In genomic region chr5:60386398-60386797, GRCh38 we compare ENCODE assay signal across 22 cellular contexts.
DNase-seq lines count a peak whose midpoint lies in the region; ATAC-seq and TF ChIP-seq lines count a peak whose summit lies in the region.
"Had no signal": no experiment of that assay in that cellular context is flagged by ENCODE, and none has a peak within 500 bp of the region (broad histone marks: within the 10 kb centered on the region; RNA-seq: fewer than 3 reads in every experiment).

No MANE protein-coding gene starts in this region.

- H3K27me3 Mint-ChIP-seq in WTC11 (ENCODE audit: low read depth), result no peaks in the 10 kb centered on the region
- H3K27me3 Mint-ChIP-seq in activated CD4-positive, alpha-beta memory T cell treated with anti-CD3 and anti-CD28 coated beads for 36 hours, result no peaks in the 10 kb centered on the region
- H3K27me3 Mint-ChIP-seq: B cell; CD4-positive, CD25-positive, alpha-beta regulatory T cell had no signal

- H3K4me3 ChIP-seq in A673 (ENCODE audit: low read depth, low read length, poor library complexity, severe bottlenecking) (no peak overlapping the region), HEK293 (ENCODE audit: low read depth, low read length) (no peak overlapping the region), rectal smooth muscle tissue (ENCODE audit: low read length) (no peak overlapping the region)
- H3K4me3 ChIP-seq: GM23248, HAP-1, SJSA1 had no signal

- H3K36me3 ChIP-seq in A673 (ENCODE audit: insufficient read depth, low read length, poor library complexity, severe bottlenecking) (no peaks in the 10 kb centered on the region), HEK293 (ENCODE audit: control insufficient read depth in 2 of 2, insufficient read depth in 1 of 2, low read length in 2 of 2) (no peaks in the 10 kb centered on the region), rectal smooth muscle tissue (ENCODE audit: control insufficient read depth, insufficient read depth, low read length) (no peaks in the 10 kb centered on the region)
- H3K36me3 ChIP-seq: HAP-1, SJSA1 had no signal

- TF ChIP-seq CTCF in A673 (conservative IDR thresholded peaks at IDR 0.05; ENCODE audit: low read depth, low read length) (no peak), HEK293 (tag by site-specific recombination; IDR thresholded peaks at IDR 0.05) (no peak), WTC11 (IDR thresholded peaks at IDR 0.05) (no peak), GM10266 (IDR thresholded peaks at IDR 0.05; ENCODE audit: control insufficient read depth, insufficient read depth, low read depth, missing control alignments) (no peak)

- no peak overlapping the region for H3K27ac Mint-ChIP-seq in WTC11
- no peak overlapping the region for H3K27ac Mint-ChIP-seq in activated CD4-positive, alpha-beta memory T cell treated with anti-CD3 and anti-CD28 coated beads for 36 hours
- H3K27ac Mint-ChIP-seq: B cell; CD4-positive, CD25-positive, alpha-beta regulatory T cell had no signal

- H3K27me3 ChIP-seq in A673 (replicated peaks; ENCODE audit: insufficient read depth, low read depth, low read length, poor library complexity) (peaks cover 58% of the 10 kb centered on the region), rectal smooth muscle tissue (ENCODE audit: control insufficient read depth, insufficient read depth, low read length) (no peaks in the 10 kb centered on the region)
- H3K27me3 ChIP-seq: SJSA1 had no signal

- intact Hi-C loops in A673 (cut with micrococcal nuclease; ENCODE audit: unreplicated experiment), result loop anchor here (10.0 kb wide), 1 partner anchor 258 kb away; no protein-coding TSS in a partner anchor
- intact Hi-C loops in Right ventricle myocardium inferior (cut with DNase I), result no loop called here
- intact Hi-C loops in activated CD4-positive, alpha-beta memory T cell treated with anti-CD3 and anti-CD28 coated beads for 36 hours (cut with micrococcal nuclease), result no loop called here

- POLR2A ChIA-PET in A673 (lab: Charles Lee; ENCODE audit: low non-redundant PET) (no interaction called here), HEK293 (lab: Yijun Ruan, JAX) (no interaction called here), WTC11 (lab: Charles Lee) (no interaction called here)
- POLR2A ChIA-PET in activated CD4-positive, alpha-beta memory T cell treated with anti-CD3 and anti-CD28 coated beads for 36 hours (lab: Charles Lee), result no interaction called here

- ATAC-seq in WTC11 (peak; percentile 71), Right ventricle myocardium inferior (no peak)

- CTCF ChIA-PET in A673 (lab: Charles Lee), result no interaction called here
- CTCF ChIA-PET in HEK293 (lab: Yijun Ruan, JAX), result no interaction called here
- CTCF ChIA-PET in WTC11 (lab: Charles Lee), result interaction anchor here (0.6 kb wide), 1 partner anchor 21 kb away, joined by 3 read pairs; no protein-coding TSS in a partner anchor
- CTCF ChIA-PET in activated CD4-positive, alpha-beta memory T cell treated with anti-CD3 and anti-CD28 coated beads for 36 hours (lab: Charles Lee), result no interaction called here

- DNase-seq in A673 (ENCODE audit: low spot score) (peak; percentile 3), WTC11 (ENCODE audit: low spot score) (peak; percentile 11), Right ventricle myocardium inferior (ENCODE audit: missing footprints) (no peak), GM10266 (ENCODE audit: extremely low spot score) (no peak)
- no peak for DNase-seq in activated CD4-positive, alpha-beta memory T cell treated with anti-CD3 and anti-CD28 coated beads for 36 hours
- DNase-seq in activated T-cell treated with anti-CD3 and anti-CD28 coated beads, Interleukin-2, amount 50 U/mL, for 1 hour, result no peak
- DNase-seq: Caco-2; CD4-positive, CD25-positive, alpha-beta regulatory T cell; DMS153; GM23248; KG1; NCI-H1092; NCI-H1436; NCI-H2029; NCI-H2227 treated with DMSO at 0.1 percent for 48 hours; NCI-H774; OCI-M1 had no signal

- no peaks in the 10 kb centered on the region for H3K9me3 ChIP-seq in A673 (ENCODE audit: low read depth, low read length, poor library complexity, severe bottlenecking)
- H3K9me3 ChIP-seq in HEK293 (ENCODE audit: control insufficient read depth, insufficient read depth, low read depth, low read length), result no peaks in the 10 kb centered on the region
- H3K9me3 ChIP-seq: Caco-2, HAP-1, SJSA1 had no signal

- H3K36me3 Mint-ChIP-seq in WTC11, result no peaks in the 10 kb centered on the region
- no peaks in the 10 kb centered on the region for H3K36me3 Mint-ChIP-seq in activated CD4-positive, alpha-beta memory T cell treated with anti-CD3 and anti-CD28 coated beads for 36 hours
- H3K36me3 Mint-ChIP-seq: CD4-positive, CD25-positive, alpha-beta regulatory T cell had no signal

- H3K9me3 Mint-ChIP-seq in WTC11, result no peaks in the 10 kb centered on the region
- H3K9me3 Mint-ChIP-seq in activated CD4-positive, alpha-beta memory T cell treated with anti-CD3 and anti-CD28 coated beads for 36 hours, result no peaks in the 10 kb centered on the region

- H3K9ac ChIP-seq in rectal smooth muscle tissue (ENCODE audit: low read length), result no peak overlapping the region
- H3K9ac ChIP-seq: GM23248 had no signal

- H3K4me1 ChIP-seq in A673 (ENCODE audit: insufficient read depth, low read length, poor library complexity, severe bottlenecking) (no peaks in the 10 kb centered on the region), HEK293 (ENCODE audit: control insufficient read depth, insufficient read depth, low read length) (no peaks in the 10 kb centered on the region), rectal smooth muscle tissue (ENCODE audit: control insufficient read depth, insufficient read depth, low read length) (peaks cover 15% of the 10 kb centered on the region)
- H3K4me1 ChIP-seq: Caco-2, HAP-1, SJSA1 had no signal

- H3K4me3 Mint-ChIP-seq in WTC11, result no peak overlapping the region
- no peak overlapping the region for H3K4me3 Mint-ChIP-seq in activated CD4-positive, alpha-beta memory T cell treated with anti-CD3 and anti-CD28 coated beads for 36 hours
- H3K4me3 Mint-ChIP-seq: B cell; CD4-positive, CD25-positive, alpha-beta regulatory T cell had no signal

- no TSS peak for BruUV-seq in A673 (replicated peaks; lab: Mats Ljungman, UMichigan)

- H3K27ac ChIP-seq in A673 (ENCODE audit: low read depth, low read length, poor library complexity, severe bottlenecking) (no peak overlapping the region), HEK293 (ENCODE audit: extremely low read depth, low read depth, low read length) (no peak overlapping the region), rectal smooth muscle tissue (ENCODE audit: low read depth, low read length) (peak overlapping the region; percentile 88)
- H3K27ac ChIP-seq: GM23248, SJSA1 had no signal

- H3K4me1 Mint-ChIP-seq in WTC11, result peaks cover 32% of the 10 kb centered on the region
- no peaks in the 10 kb centered on the region for H3K4me1 Mint-ChIP-seq in activated CD4-positive, alpha-beta memory T cell treated with anti-CD3 and anti-CD28 coated beads for 36 hours (ENCODE audit: low read depth)
- H3K4me1 Mint-ChIP-seq: CD4-positive, CD25-positive, alpha-beta regulatory T cell had no signal

TF ChIP-seq in HEK293, 187 proteins besides CTCF, POLR2A, EP300 and RAD21:
- TF ChIP-seq ZNF596 (tag by site-specific recombination; IDR thresholded peaks at IDR 0.05) (no peak), ZNF660 (tag by site-specific recombination; IDR thresholded peaks at IDR 0.05) (no peak), GLIS1 (tag by site-specific recombination; IDR thresholded peaks at IDR 0.05) (0 out of 2 replicates have a peak, but pooled peaks have one; percentile 18), SP3 (tag by site-specific recombination; IDR thresholded peaks at IDR 0.05) (no peak), ZNF24 (tag by site-specific recombination; IDR thresholded peaks at IDR 0.05) (no peak), ZNF426 (tag by site-specific recombination; IDR thresholded peaks at IDR 0.05) (no peak)
TF ChIP-seq in HEK293: peak in this region for 1.

TF ChIP-seq in WTC11, 78 proteins besides CTCF, POLR2A, EP300 and RAD21:
- TF ChIP-seq SMAD4 (CRISPR knock-in tag; IDR thresholded peaks at IDR 0.05) (no peak), FOXJ3 (CRISPR knock-in tag; IDR thresholded peaks at IDR 0.05; ENCODE audit: borderline replicate concordance) (no peak), NFYB (CRISPR knock-in tag; conservative IDR thresholded peaks at IDR 0.05; ENCODE audit: low read depth) (no peak), ZBTB43 (CRISPR knock-in tag; IDR thresholded peaks at IDR 0.05) (no peak), USF1 (CRISPR knock-in tag; IDR thresholded peaks at IDR 0.05) (no peak)
TF ChIP-seq in WTC11: peak in this region for 0.

Comparison
In these comparisons a context has a peak if more than half of its experiments do, and no peak if none do; other contexts are left out.
1. DNase-seq: peak in A673 (single experiment) and WTC11 (single experiment); none in Right ventricle myocardium inferior (single experiment), activated CD4-positive, alpha-beta memory T cell treated with anti-CD3 and anti-CD28 coated beads for 36 hours (single experiment), activated T-cell treated with anti-CD3 and anti-CD28 coated beads, Interleukin-2, amount 50 U/mL, for 1 hour (single experiment) and GM10266 (single experiment).